ENCODE assay signal across 8 cellular contexts in the genomic region with DNA sequence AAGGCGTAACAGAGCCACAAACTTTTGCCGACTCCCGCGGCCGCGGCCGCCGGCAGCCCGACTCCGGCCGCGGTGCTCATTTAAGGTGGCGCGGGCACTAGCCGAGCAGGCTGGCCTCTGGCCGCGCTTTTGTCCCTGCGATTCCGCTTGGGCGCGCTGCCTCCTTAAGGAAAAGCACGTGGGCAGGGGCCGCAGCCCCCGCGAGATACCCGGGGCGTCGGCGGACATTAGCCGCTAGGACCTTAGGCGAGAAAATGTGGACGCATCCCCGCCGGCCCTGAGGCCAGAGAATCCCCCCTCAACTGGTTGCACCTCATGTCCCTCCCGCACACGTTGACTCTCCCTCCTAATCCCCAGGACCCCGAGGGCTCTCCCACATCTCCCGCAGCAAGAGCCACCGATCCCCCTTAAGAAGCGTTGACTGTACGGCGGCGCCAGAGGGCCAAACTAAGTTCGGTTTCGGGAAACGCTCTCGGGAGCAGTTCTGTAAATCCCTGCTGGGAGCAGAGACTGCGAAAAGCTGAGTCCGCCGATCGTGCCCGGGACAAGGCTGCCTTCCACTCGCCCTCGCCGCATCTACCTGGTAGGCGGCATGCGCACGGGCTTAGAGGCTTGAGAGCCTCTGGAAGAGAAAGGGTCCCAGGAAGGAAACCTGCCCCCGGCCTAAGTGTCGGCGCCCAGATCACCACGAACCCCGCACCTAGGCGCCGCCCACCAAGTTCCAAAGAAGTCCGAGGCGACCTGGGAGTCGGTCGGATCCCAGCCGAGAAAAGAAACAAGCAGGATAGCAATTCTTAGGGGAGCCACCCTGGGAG. TPM values are rescaled to one million over a fixed set of nuclear protein-coding genes. Genes with fewer than 3 reads are reported as not detected.
DNase-seq lines count a peak whose midpoint lies in the region; ATAC-seq and TF ChIP-seq lines count a peak whose summit lies in the region.

No MANE protein-coding gene starts in this region.

- H3K9me1 ChIP-seq in IMR-90 (ENCODE audit: insufficient read depth, low read length) = no peaks in the 10 kb centered on the region

- 2% methylated on average over 52 of the region's 70 CpGs; no CpG with 5 or more reads in 1 of the 2 experiments for whole genome bisulfite sequencing in IMR-90 (ENCODE audit: extremely low coverage in 2 of 2, insufficient read length in 1 of 2), 2 experiments

- peak overlapping the region; percentile 90 for H3K14ac ChIP-seq in IMR-90 (replicated peaks; ENCODE audit: low read depth, low read length)

- peak overlapping the region; percentile 94 for H3K56ac ChIP-seq in IMR-90 (ENCODE audit: extremely low read depth, insufficient read depth, low read length)

- H3K4ac ChIP-seq in IMR-90 (ENCODE audit: low read depth, low read length) = peak overlapping the region; percentile 92

- no peaks in the 10 kb centered on the region for H3K36me3 Mint-ChIP-seq in naive B cell

- H3K4me1 Mint-ChIP-seq in naive B cell = peaks cover 8 to 33% (median 21%) of the 10 kb centered on the region in 3 donors

- H4K20me1 ChIP-seq in IMR-90 (ENCODE audit: insufficient read depth, low read length) = no peaks in the 10 kb centered on the region

- TF ChIP-seq CTCF in C4-2B (conservative IDR thresholded peaks at IDR 0.05) (no peak; the same call in 1 of the 2 replicates), IMR-90 (conservative IDR thresholded peaks at IDR 0.05; ENCODE audit: low read depth, low read length) (no peak), Panc1 (IDR thresholded peaks at IDR 0.05) (peak; percentile 8; the same call in 1 of the 2 replicates), fibroblast of pulmonary artery (IDR thresholded peaks at IDR 0.05; ENCODE audit: low read length, missing control alignments) (no peak)

- no peak for TF ChIP-seq POLR2A in IMR-90 (IDR thresholded peaks at IDR 0.05; ENCODE audit: low read depth, low read length)

- H3K27ac ChIP-seq in C4-2B (peak overlapping the region; percentile 77), IMR-90 (ENCODE audit: insufficient read depth, low read length) (peak overlapping the region; percentile 96), Panc1 (ENCODE audit: low read length) (peak overlapping the region; percentile 99), subcutaneous abdominal adipose tissue (ENCODE audit: low read depth, low read length) (peak overlapping the region; percentile 72)

- no peak overlapping the region for H2AK5ac ChIP-seq in IMR-90 (ENCODE audit: low read depth, low read length)

- in situ Hi-C loops in IMR-90 (cut with MboI; ENCODE audit: low sequenced_read_pairs) (no loop called here), Panc1 (cut with HindIII; ENCODE audit: low pct_unique_long_range_greater_than_20kb, low sequenced_read_pairs) (no loop called here)

- H3K4me3 ChIP-seq in IMR-90 (ENCODE audit: insufficient read depth, low read depth, low read length) (peak overlapping the region; percentile 78), Panc1 (ENCODE audit: low read depth in 2 of 2, low read length in 2 of 2) (peak overlapping the region; percentile 68 to 94), fibroblast of pulmonary artery (replicated peaks; ENCODE audit: low read depth, low read length) (peak overlapping the region; percentile 80), subcutaneous abdominal adipose tissue (ENCODE audit: low read depth in 1 of 5, low read length in 5 of 5) (peak overlapping the region; percentile 87 to 96 (median 94))

- H3K4me1 ChIP-seq in IMR-90 (ENCODE audit: control insufficient read depth, insufficient read depth, low read length) = no peaks in the 10 kb centered on the region; the same call in 1 of the 2 replicates
- peaks cover 18% of the 10 kb centered on the region for H3K4me1 ChIP-seq in Panc1 (ENCODE audit: control insufficient read depth, insufficient read depth, low read length)
- peaks cover 0 to 73% (median 63%) of the 10 kb centered on the region in 5 donors for H3K4me1 ChIP-seq in subcutaneous abdominal adipose tissue (ENCODE audit: control insufficient read depth in 5 of 5, insufficient read depth in 5 of 5, low read length in 5 of 5)

- peak; percentile 47 for ATAC-seq in GM19467 (IDR thresholded peaks at IDR 0.05; ENCODE audit: unreplicated experiment)
- peak; percentile 58 for ATAC-seq in IMR-90 (ENCODE audit: low read depth)
- ATAC-seq in Panc1 = peak; percentile 31
- ATAC-seq in naive B cell (ENCODE audit: low read depth in 2 of 2) = peak; percentile 24

- peak overlapping the region; percentile 99 for H2AFZ ChIP-seq in IMR-90 (replicated peaks; ENCODE audit: low read length, poor library complexity)

- H3K36me3 ChIP-seq in IMR-90 (ENCODE audit: control insufficient read depth, insufficient read depth, low read length) (no peaks in the 10 kb centered on the region), Panc1 (ENCODE audit: control insufficient read depth, insufficient read depth, low read length) (no peaks in the 10 kb centered on the region; the same call in 1 of the 2 replicates), subcutaneous abdominal adipose tissue (ENCODE audit: control insufficient read depth in 5 of 5, insufficient read depth in 5 of 5, low read length in 5 of 5) (no peaks in the 10 kb centered on the region)

- peaks cover 0 to 28% (median 12%) of the 10 kb centered on the region in 7 donors for H3K9me3 Mint-ChIP-seq in naive B cell

- no peaks in the 10 kb centered on the region for H3K9me3 ChIP-seq in IMR-90 (ENCODE audit: control insufficient read depth, insufficient read depth, low read length)
- no peaks in the 10 kb centered on the region for H3K9me3 ChIP-seq in Panc1 (ENCODE audit: control insufficient read depth, insufficient read depth, low read depth, low read length)
- no peaks in the 10 kb centered on the region for H3K9me3 ChIP-seq in subcutaneous abdominal adipose tissue (ENCODE audit: control insufficient read depth in 5 of 5, low read length in 5 of 5)

- H2AK9ac ChIP-seq in IMR-90 (replicated peaks; ENCODE audit: low read depth, low read length, poor library complexity) = peak overlapping the region; percentile 74

- H3K9ac ChIP-seq in IMR-90 (ENCODE audit: low read depth, low read length) = peak overlapping the region; percentile 91
- H3K9ac ChIP-seq in subcutaneous abdominal adipose tissue (ENCODE audit: low read length in 5 of 5) = peak overlapping the region; percentile 7 to 87 (median 73)

- peaks cover 11 to 23% of the 10 kb centered on the region in 2 experiments; a peak in 3 of 4 replicates for H3K79me1 ChIP-seq in IMR-90 (ENCODE audit: low read depth in 1 of 2, low read length in 2 of 2)

- peak overlapping the region; percentile 73 for H4K5ac ChIP-seq in IMR-90 (ENCODE audit: low read depth, low read length)

- H2BK120ac ChIP-seq in IMR-90 (ENCODE audit: low read depth, low read length) = peak overlapping the region; percentile 95

- H2BK15ac ChIP-seq in IMR-90 (ENCODE audit: low read depth, low read length) = peak overlapping the region; percentile 24; the same call in 1 of the 3 replicates

- intact Hi-C loops in IMR-90 (cut with micrococcal nuclease) (loop anchor here (1.0 to 5.0 kb wide), 2 partner anchors 156 to 437 kb away; no protein-coding TSS in a partner anchor), Panc1 (cut with micrococcal nuclease; ENCODE audit: unreplicated experiment) (no loop called here)

- CTCF ChIA-PET in IMR-90 (lab: Yijun Ruan, JAX) (interaction anchor here (0.5 to 1.1 kb wide), 3 partner anchors 12 to 442 kb away, joined by 3 read pairs; no protein-coding TSS in a partner anchor), Panc1 (lab: Charles Lee) (interaction anchor here (0.7 kb wide), 1 partner anchor 26 kb away, joined by 7 read pairs; no protein-coding TSS in a partner anchor)

- peak overlapping the region; percentile 63; the same call in 1 of the 2 replicates for H2BK20ac ChIP-seq in IMR-90 (ENCODE audit: low read depth, low read length)

- POLR2A ChIA-PET in IMR-90 (lab: Charles Lee; ENCODE audit: unreplicated experiment) (interaction anchor here (0.7 kb wide), 1 partner anchor 1138 kb away, joined by 9 read pairs; no protein-coding TSS in a partner anchor), Panc1 (lab: Charles Lee) (no interaction called here)

- BruUV-seq in IMR-90 (replicated peaks; lab: Mats Ljungman, UMichigan) (no TSS peak), Panc1 (replicated peaks; lab: Mats Ljungman, UMichigan) (no TSS peak)

- H3K18ac ChIP-seq in IMR-90 (ENCODE audit: low read depth, low read length) = peak overlapping the region; percentile 77

- dilution Hi-C loops in IMR-90 (cut with HindIII; ENCODE audit: low sequenced_read_pairs, unreplicated experiment) = no loop called here

- H3K27me3 ChIP-seq in IMR-90 (ENCODE audit: control insufficient read depth, insufficient read depth, low read length) (peaks cover 9% of the 10 kb centered on the region), Panc1 (ENCODE audit: control insufficient read depth, insufficient read depth, low read length) (no peaks in the 10 kb centered on the region), subcutaneous abdominal adipose tissue (ENCODE audit: control insufficient read depth in 5 of 5, insufficient read depth in 4 of 5, low read length in 5 of 5) (peaks cover 20 to 47% (median 42%) of the 10 kb centered on the region in 5 donors)

- peak overlapping the region; percentile 100 for H3K4me2 ChIP-seq in IMR-90 (ENCODE audit: low read depth, low read length)

- H2BK5ac ChIP-seq in IMR-90 (ENCODE audit: low read depth, low read length, poor library complexity, severe bottlenecking) = peak overlapping the region; percentile 88

- no peak for TF ChIP-seq RAD21 in IMR-90 (IDR thresholded peaks at IDR 0.05; ENCODE audit: low read length)

- H3K4me3 Mint-ChIP-seq in naive B cell = peak overlapping the region; percentile 80 to 98 (median 91)

- H4K91ac ChIP-seq in IMR-90 (ENCODE audit: insufficient read depth, low read depth, low read length) = peak overlapping the region; percentile 90

- H3K27ac Mint-ChIP-seq in naive B cell = peak overlapping the region in 5 of 6 donors; percentile 31 to 97 (median 46)

- DNase-seq in IMR-90 = peak; percentile 95
- no peak for DNase-seq in Panc1 (ENCODE audit: low read depth, low spot score)
- DNase-seq in activated effector memory CD4-positive, alpha-beta T cell treated with anti-CD3 and anti-CD28 coated beads, Interleukin-2, amount 50 U/mL, for 16 hours = peak; percentile 86
- DNase-seq in fibroblast of pulmonary artery (ENCODE audit: low read depth) = peak; percentile 96
- no peak for DNase-seq in naive B cell

- peaks cover 29 to 57% (median 47%) of the 10 kb centered on the region in 3 donors for H3K27me3 Mint-ChIP-seq in naive B cell

- H3K23ac ChIP-seq in IMR-90 (ENCODE audit: low read depth, low read length) = peak overlapping the region; percentile 98

- peak overlapping the region; percentile 65 to 98 for H4K8ac ChIP-seq in IMR-90 (ENCODE audit: low read depth in 2 of 2, low read length in 2 of 2)

RNA-seq across cellular contexts. Expression of a gene that starts 1.8 kb away (rescaled TPM):
- total RNA-seq in IMR-90 (2012; rRNA removed) = 8.4 and 9.2 TPM in 2 replicates
- 6.2 and 7.4 TPM in 2 replicates for polyA plus RNA-seq in IMR-90 (2012; rRNA removed)
- polyA plus RNA-seq in IMR-90 (2012; cell fraction: cytosol; rRNA removed) = 3.4 and 3.9 TPM in 2 replicates
- polyA plus RNA-seq in IMR-90 (2012; cell fraction: nucleus; rRNA removed; ENCODE audit: low replicate concordance) = 20.7 and 32.9 TPM in 2 replicates
- total RNA-seq in Panc1 (2021; ENCODE audit: unreplicated experiment) = 43.2 TPM
- polyA plus RNA-seq in Panc1 (2012; ENCODE audit: insufficient read length) = 17.9 TPM
- not detected for polyA plus RNA-seq in naive B cell (ENCODE audit: low read depth in 6 of 6)

Comparison
In these comparisons a context has a peak if more than half of its experiments do, and no peak if none do; other contexts are left out.
1. DNase-seq: peak in IMR-90 (single experiment), activated effector memory CD4-positive, alpha-beta T cell treated with anti-CD3 and anti-CD28 coated beads, Interleukin-2, amount 50 U/mL, for 16 hours (single experiment) and fibroblast of pulmonary artery (single experiment); none in Panc1 (single experiment) and naive B cell (single experiment).
2. Peak in every context shown above with its lines, with median percentiles within 50 percentile points of each other: H3K27ac ChIP-seq, ATAC-seq and H3K4me3 ChIP-seq.